ENCODE assay signal across 24 cellular contexts in the genomic region with DNA sequence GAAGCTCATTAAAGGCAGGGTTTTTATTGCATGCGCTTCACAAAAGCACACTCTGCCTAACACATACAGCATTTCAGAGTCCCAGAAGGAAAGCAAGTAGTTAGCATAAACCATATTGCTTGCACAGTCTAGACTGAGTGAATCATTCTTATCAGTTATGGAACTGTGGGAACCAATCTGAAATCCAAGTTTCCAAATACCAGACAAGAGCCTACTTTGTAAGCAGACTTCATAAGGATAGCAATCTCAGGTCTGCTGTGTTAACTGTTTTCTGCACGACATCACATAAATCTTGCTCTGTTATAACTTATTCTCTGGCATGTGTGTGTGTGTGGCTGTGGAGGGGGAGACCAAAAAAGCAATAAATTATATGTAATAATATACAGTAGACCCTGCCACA.
A peak's percentile ranks its signal among the peaks of the same experiment; 100 is the strongest.
DNase-seq lines count a peak whose midpoint lies in the region; ATAC-seq and TF ChIP-seq lines count a peak whose summit lies in the region.
"Had no signal": no experiment of that assay in that cellular context is flagged by ENCODE, and none has a peak within 500 bp of the region (broad histone marks: within the 10 kb centered on the region; RNA-seq: fewer than 3 reads in every experiment).

No MANE protein-coding gene starts in this region.

- H3K27ac ChIP-seq in mesodermal cell (ENCODE audit: low read depth, low read length, severe bottlenecking) (peak overlapping the region; percentile 75), mammary epithelial cell (ENCODE audit: insufficient read depth, low read depth, low read length) (no peak overlapping the region)
- H3K27ac ChIP-seq: GM23248, KMS-11, pancreas, right atrium auricular region, spleen, tibial nerve had no signal

- BruUV-seq in mammary epithelial cell (replicated peaks; lab: Mats Ljungman, UMichigan): no TSS peak

- ATAC-seq in GM21447 (IDR thresholded peaks at IDR 0.05; ENCODE audit: unreplicated experiment): no peak
- ATAC-seq: activated CD4-positive, CD25-positive, alpha-beta regulatory T cell treated with anti-CD3 and anti-CD28 coated beads, Interleukin-2, amount 50 U/mL, for 24 hours; mucosa of descending colon had no signal

- 73 to 100% methylated on average over 1 of the region's 2 CpGs for WGBS in mesodermal cell (ENCODE audit: insufficient coverage in 2 of 2), 2 experiments
- 19% methylated on average over 2 of the region's 2 CpGs for WGBS in mammary epithelial cell (ENCODE audit: low coverage, missing lambda C conversion rate)

- H3K4me1 ChIP-seq in mesodermal cell (ENCODE audit: control insufficient read depth, insufficient read depth, low read length, poor library complexity, severe bottlenecking) (no peaks in the 10 kb centered on the region), mammary epithelial cell (ENCODE audit: insufficient read depth, low read length) (no peaks in the 10 kb centered on the region)
- H3K4me1 ChIP-seq: pancreas, right atrium auricular region, spleen, tibial nerve had no signal

- no peaks in the 10 kb centered on the region for H4K20me1 ChIP-seq in mammary epithelial cell (ENCODE audit: insufficient read depth, low read length)

- H3K9me3 ChIP-seq in mesodermal cell (ENCODE audit: control insufficient read depth, low read length) (no peaks in the 10 kb centered on the region), mammary epithelial cell (replicated peaks; ENCODE audit: insufficient read depth, low read length) (peaks cover 3% of the 10 kb centered on the region)
- H3K9me3 ChIP-seq: mucosa of descending colon, pancreas had no signal

- H3K79me2 ChIP-seq in mammary epithelial cell (ENCODE audit: insufficient read depth, low read length): no peaks in the 10 kb centered on the region

- intact Hi-C loops in mammary epithelial cell (cut with micrococcal nuclease): no loop called here

- no peaks in the 10 kb centered on the region for H3K27me3 ChIP-seq in mammary epithelial cell (ENCODE audit: insufficient read depth, low read length)
- H3K27me3 ChIP-seq: pancreas, right atrium auricular region, spleen, tibial nerve had no signal

- in situ Hi-C loops in mammary epithelial cell (cut with MboI; ENCODE audit: low sequenced_read_pairs in 2 of 2): no loop called here

- dilution Hi-C loops in mammary epithelial cell (cut with HindIII; ENCODE audit: low sequenced_read_pairs): no loop called here

- DNase-seq in Ammon's horn (ENCODE audit: low spot score) (peak; percentile 3), NCI-H1105 (lab: John Stamatoyannopoulos, UW) (peak; percentile 15), SW480 (ENCODE audit: low spot score) (peak; percentile 28), GF-D8 (lab: John Stamatoyannopoulos, UW) (no peak), mammary epithelial cell (no peak)
- DNase-seq: activated CD4-positive, alpha-beta memory T cell treated with anti-CD3 and anti-CD28 coated beads, Interleukin-2, amount 10 ng/mL, durations not matched to agents 7 days and 5 days; aorta; C1 segment of cervical spinal cord; Calu3; dermis blood vessel endothelial cell; GM23248; HFFc6; mucosa of descending colon; NCI-H2171; NCI-H510A treated with DMSO at 0.1 percent for 48 hours; nephron progenitor cell; pancreas; spleen had no signal

- H2AFZ ChIP-seq in mammary epithelial cell (ENCODE audit: low read depth, low read length): no peak overlapping the region
- H2AFZ ChIP-seq: GM23248 had no signal

- CTCF ChIA-PET in mammary epithelial cell (lab: Charles Lee; ENCODE audit: low non-redundant PET): no interaction called here

- TF ChIP-seq CTCF in mammary epithelial cell (conservative IDR thresholded peaks at IDR 0.05 in 1 of 2, IDR thresholded peaks at IDR 0.05 in 1 of 2; ENCODE audit: extremely low read depth in 1 of 2, insufficient read depth in 1 of 2, low read depth in 1 of 2, low read length in 2 of 2): no peak

- H3K36me3 ChIP-seq in mesodermal cell (ENCODE audit: control insufficient read depth, insufficient read depth, low read length): no peaks in the 10 kb centered on the region
- no peaks in the 10 kb centered on the region for H3K36me3 ChIP-seq in mammary epithelial cell (ENCODE audit: insufficient read depth, low read length)
- H3K36me3 ChIP-seq: pancreas, right atrium auricular region, spleen, tibial nerve had no signal

- no peak overlapping the region for H3K4me3 ChIP-seq in mesodermal cell (ENCODE audit: extremely low read depth, insufficient read depth, low read length, poor library complexity, severe bottlenecking)
- H3K4me3 ChIP-seq in mammary epithelial cell (replicated peaks in 1 of 3; ENCODE audit: insufficient read depth in 1 of 3, low read depth in 2 of 3, low read length in 3 of 3): no peak overlapping the region
- H3K4me3 ChIP-seq: GM23248, mucosa of descending colon, pancreas, right atrium auricular region, spleen, tibial nerve had no signal

- no peak overlapping the region for H3K4me2 ChIP-seq in mammary epithelial cell (ENCODE audit: insufficient read depth, low read depth, low read length)
- H3K4me2 ChIP-seq: KMS-11 had no signal

- H3K9ac ChIP-seq in mammary epithelial cell (ENCODE audit: insufficient read depth, low read length): no peak overlapping the region
- H3K9ac ChIP-seq: GM23248, KMS-11 had no signal

Comparison
In these comparisons a context has a peak if more than half of its experiments do, and no peak if none do; other contexts are left out.
1. DNase-seq: peak in Ammon's horn (single experiment), NCI-H1105 (single experiment) and SW480 (single experiment); none in GF-D8 (single experiment) and mammary epithelial cell (single experiment).